ENCODE assay signal across 24 cellular contexts in genomic region chr7:112159346-112159745, GRCh38. TPM values are rescaled to one million over a fixed set of nuclear protein-coding genes. Genes with fewer than 3 reads are reported as not detected.
DNase-seq lines count a peak whose midpoint lies in the region; ATAC-seq, FAIRE-seq and TF ChIP-seq lines count a peak whose summit lies in the region.
"Had no signal": no experiment of that assay in that cellular context is flagged by ENCODE, and none has a peak within 500 bp of the region (broad histone marks: within the 10 kb centered on the region; RNA-seq: fewer than 3 reads in every experiment).

No MANE protein-coding gene starts in this region.

- H4K91ac ChIP-seq in neuronal stem cell (ENCODE audit: low read depth, low read length, poor library complexity): no peak overlapping the region

- no peaks in the 10 kb centered on the region for H3K9me2 ChIP-seq in OCI-LY1 (ENCODE audit: low read depth, low read length)

- POLR2A ChIA-PET in HEK293 (lab: Yijun Ruan, JAX) (no interaction called here), K562 (lab: Yijun Ruan, JAX) (no interaction called here), RWPE1 (lab: Yijun Ruan, JAX; ENCODE audit: low non-redundant PET) (no interaction called here)

- H2BK120ac ChIP-seq in neuronal stem cell (ENCODE audit: low read depth, low read length): no peak overlapping the region

- no peaks in the 10 kb centered on the region for H3K9me1 ChIP-seq in K562 (ENCODE audit: control insufficient read depth, insufficient read depth, low read length)

- no peaks in the 10 kb centered on the region for H3K9me3 Mint-ChIP-seq in progenitor cell of endocrine pancreas (ENCODE audit: low read depth)
- H3K9me3 Mint-ChIP-seq: activated CD4-positive, alpha-beta memory T cell treated with anti-CD3 and anti-CD28 coated beads, Interleukin-2, amount 10 ng/mL, durations not matched to agents 7 days and 5 days; activated naive CD4-positive, alpha-beta T cell treated with anti-CD3 and anti-CD28 coated beads for 36 hours; mesothelial cell of epicardium; nephron progenitor cell; stimulated activated effector memory CD8-positive, alpha-beta T cell treated with anti-CD3 and anti-CD28 coated beads, Interleukin-12 subunit alpha, Interleukin-12 subunit beta, amount 100 ng/mL, for 72 hours; T-cell had no signal

- no TSS peak for BruUV-seq in K562 (replicated peaks; lab: Mats Ljungman, UMichigan)

- intact Hi-C loops in K562 (cut with micrococcal nuclease): no loop called here

- H3K27me3 Mint-ChIP-seq in progenitor cell of endocrine pancreas: peaks cover 15% of the 10 kb centered on the region

- no peak overlapping the region for H2BK12ac ChIP-seq in neuronal stem cell (ENCODE audit: low read length)

- H4K20me1 ChIP-seq in OCI-LY1 (ENCODE audit: insufficient read depth, low read length) (no peaks in the 10 kb centered on the region), K562 (replicated peaks; ENCODE audit: control insufficient read depth, insufficient read depth, low read length) (no peaks in the 10 kb centered on the region)

- TF ChIP-seq CTCF in HEK293 (tag by site-specific recombination; IDR thresholded peaks at IDR 0.05) (no peak), OCI-LY1 (IDR thresholded peaks at IDR 0.05; ENCODE audit: low read length) (no peak), K562 (IDR thresholded peaks at IDR 0.05 in 2 of 3, conservative IDR thresholded peaks at IDR 0.05 in 1 of 3; ENCODE audit: insufficient read depth in 2 of 3, low read depth in 1 of 3, low read length in 3 of 3) (no peak), progenitor cell of endocrine pancreas (IDR thresholded peaks at IDR 0.05; ENCODE audit: unreplicated experiment) (no peak), GM20000 (IDR thresholded peaks at IDR 0.05; ENCODE audit: extremely low read depth, missing control alignments) (no peak), RWPE1 (conservative IDR thresholded peaks at IDR 0.05; ENCODE audit: low read depth) (no peak)

- no peak for TF ChIP-seq RAD21 in K562 (CRISPR knock-in tag; conservative IDR thresholded peaks at IDR 0.05 in 1 of 2, IDR thresholded peaks at IDR 0.05 in 1 of 2)

- H2AK5ac ChIP-seq in neuronal stem cell (ENCODE audit: low read depth, low read length): no peak overlapping the region

- H3K23ac ChIP-seq in neuronal stem cell (ENCODE audit: low read depth, low read length, poor library complexity): no peak overlapping the region

- no peak overlapping the region for H3K4me3 Mint-ChIP-seq in progenitor cell of endocrine pancreas (ENCODE audit: low read depth)
- H3K4me3 Mint-ChIP-seq: activated CD4-positive, alpha-beta memory T cell treated with anti-CD3 and anti-CD28 coated beads, Interleukin-2, amount 10 ng/mL, durations not matched to agents 7 days and 5 days; activated naive CD4-positive, alpha-beta T cell treated with anti-CD3 and anti-CD28 coated beads for 36 hours; mesothelial cell of epicardium; stimulated activated effector memory CD8-positive, alpha-beta T cell treated with anti-CD3 and anti-CD28 coated beads, Interleukin-12 subunit alpha, Interleukin-12 subunit beta, amount 100 ng/mL, for 72 hours; T-cell had no signal

- H2BK5ac ChIP-seq in neuronal stem cell (ENCODE audit: low read length): no peak overlapping the region

- CTCF ChIA-PET in HEK293 (lab: Yijun Ruan, JAX): no interaction called here
- CTCF ChIA-PET in K562 (lab: Yijun Ruan, JAX; ENCODE audit: low intra/inter-chr PET ratio): no interaction called here
- CTCF ChIA-PET in RWPE1 (lab: Yijun Ruan, JAX): no interaction called here

- H2BK15ac ChIP-seq in neuronal stem cell (ENCODE audit: low read length): no peak overlapping the region

- no peak for FAIRE-seq in K562 (lab: Jason Lieb, UNC)
- FAIRE-seq: GM12891, GM19239 had no signal

- no peak overlapping the region for H4K8ac ChIP-seq in neuronal stem cell (ENCODE audit: low read depth, low read length)

- H3K27me3 ChIP-seq in OCI-LY1 (ENCODE audit: insufficient read depth, low read length) (no peaks in the 10 kb centered on the region), K562 (ENCODE audit: control insufficient read depth in 2 of 2, insufficient read depth in 2 of 2, low read length in 2 of 2) (peaks cover 0 to 5% of the 10 kb centered on the region in 2 experiments; a peak in 1 of 5 replicates), neuronal stem cell (ENCODE audit: control insufficient read depth in 3 of 3, insufficient read depth in 3 of 3, low read depth in 1 of 3, low read length in 3 of 3) (no peaks in the 10 kb centered on the region)
- H3K27me3 ChIP-seq: cardiac muscle cell, foreskin keratinocyte had no signal

- no peak overlapping the region for H2AFZ ChIP-seq in OCI-LY1 (ENCODE audit: low read length)
- no peak overlapping the region for H2AFZ ChIP-seq in K562 (ENCODE audit: low read depth, low read length)
- H2AFZ ChIP-seq in neuronal stem cell (ENCODE audit: low read length): no peak overlapping the region

- no peak for ATAC-seq in K562
- ATAC-seq: Right ventricle myocardium inferior; stimulated activated effector memory CD8-positive, alpha-beta T cell treated with anti-CD3 and anti-CD28 coated beads, Interleukin-12 subunit alpha, Interleukin-12 subunit beta, amount 100 ng/mL, for 72 hours; T-cell had no signal

- WGBS in K562 (ENCODE audit: insufficient coverage, low coverage, missing lambda C conversion rate): under 1% methylated on average over 8 of the region's 8 CpGs
- no CpG with 5 or more reads among the region's 8 CpGs for WGBS in neuronal stem cell (ENCODE audit: extremely low coverage in 2 of 2, insufficient read length in 2 of 2, insufficient replicate concordance in 1 of 2), 2 donors

- no peak for TF ChIP-seq POLR2A in K562 (conservative IDR thresholded peaks at IDR 0.05)

- peak overlapping the region; percentile 3; the same call in 1 of the 2 replicates for H3K4me2 ChIP-seq in OCI-LY1 (ENCODE audit: low read length)
- H3K4me2 ChIP-seq in K562 (ENCODE audit: insufficient read depth, low read length): no peak overlapping the region
- H3K4me2 ChIP-seq in neuronal stem cell (ENCODE audit: insufficient read depth, low read length, poor library complexity, severe bottlenecking): no peak overlapping the region

- H3K4me1 ChIP-seq in HEK293 (ENCODE audit: control insufficient read depth, insufficient read depth, low read length) (peaks cover 35% of the 10 kb centered on the region), OCI-LY1 (ENCODE audit: insufficient read depth, low read length, severe bottlenecking) (peaks cover 4% of the 10 kb centered on the region), K562 (replicated peaks in 1 of 2; ENCODE audit: control insufficient read depth in 2 of 2, insufficient read depth in 2 of 2, low read length in 2 of 2) (no peaks in the 10 kb centered on the region), neuronal stem cell (ENCODE audit: control insufficient read depth in 2 of 2, insufficient read depth in 1 of 2, low read depth in 1 of 2, low read length in 2 of 2) (peaks cover 19 to 42% of the 10 kb centered on the region in 2 donors)

- H3K4me3 ChIP-seq in HEK293 (ENCODE audit: low read depth, low read length) (no peak overlapping the region), OCI-LY1 (ENCODE audit: low read depth, low read length, poor library complexity, severe bottlenecking) (no peak overlapping the region), K562 (no peak overlapping the region), neuronal stem cell (ENCODE audit: low read length in 2 of 2) (no peak overlapping the region)
- H3K4me3 ChIP-seq: cardiac muscle cell had no signal

- H3K14ac ChIP-seq in neuronal stem cell (ENCODE audit: low read length): no peak overlapping the region

- in situ Hi-C loops in K562 (cut with MboI): no loop called here

- no peak for TF ChIP-seq EP300 in K562 (IDR thresholded peaks at IDR 0.05; ENCODE audit: low read length)

- H3K4ac ChIP-seq in neuronal stem cell (ENCODE audit: low read length): no peak overlapping the region

- H3K27ac Mint-ChIP-seq in progenitor cell of endocrine pancreas: peak overlapping the region; percentile 9
- H3K27ac Mint-ChIP-seq: activated CD4-positive, alpha-beta memory T cell treated with anti-CD3 and anti-CD28 coated beads, Interleukin-2, amount 10 ng/mL, durations not matched to agents 7 days and 5 days; activated naive CD4-positive, alpha-beta T cell treated with anti-CD3 and anti-CD28 coated beads for 36 hours; stimulated activated effector memory CD8-positive, alpha-beta T cell treated with anti-CD3 and anti-CD28 coated beads, Interleukin-12 subunit alpha, Interleukin-12 subunit beta, amount 100 ng/mL, for 72 hours; T-cell had no signal

- H3K9me3 ChIP-seq in HEK293 (ENCODE audit: control insufficient read depth, insufficient read depth, low read depth, low read length) (no peaks in the 10 kb centered on the region), OCI-LY1 (ENCODE audit: low read length) (no peaks in the 10 kb centered on the region), K562 (replicated peaks; ENCODE audit: control insufficient read depth, insufficient read depth, low read depth, low read length) (no peaks in the 10 kb centered on the region), neuronal stem cell (replicated peaks in 1 of 2; ENCODE audit: control insufficient read depth in 2 of 2, insufficient read depth in 1 of 2, low read depth in 1 of 2, low read length in 2 of 2) (no peaks in the 10 kb centered on the region)

- H3K36me3 Mint-ChIP-seq in progenitor cell of endocrine pancreas (ENCODE audit: insufficient read depth): peaks cover 1% of the 10 kb centered on the region
- H3K36me3 Mint-ChIP-seq: mesothelial cell of epicardium; stimulated activated effector memory CD8-positive, alpha-beta T cell treated with anti-CD3 and anti-CD28 coated beads, Interleukin-12 subunit alpha, Interleukin-12 subunit beta, amount 100 ng/mL, for 72 hours; T-cell had no signal

- peaks cover 49% of the 10 kb centered on the region for H3K4me1 Mint-ChIP-seq in progenitor cell of endocrine pancreas (ENCODE audit: low read depth)
- H3K4me1 Mint-ChIP-seq: activated CD4-positive, alpha-beta memory T cell treated with anti-CD3 and anti-CD28 coated beads, Interleukin-2, amount 10 ng/mL, durations not matched to agents 7 days and 5 days; stimulated activated effector memory CD8-positive, alpha-beta T cell treated with anti-CD3 and anti-CD28 coated beads, Interleukin-12 subunit alpha, Interleukin-12 subunit beta, amount 100 ng/mL, for 72 hours; T-cell had no signal

- H3K18ac ChIP-seq in neuronal stem cell (ENCODE audit: low read length): no peak overlapping the region

- H3K36me3 ChIP-seq in HEK293 (ENCODE audit: control insufficient read depth in 2 of 2, insufficient read depth in 1 of 2, low read length in 2 of 2): no peaks in the 10 kb centered on the region
- H3K36me3 ChIP-seq in OCI-LY1 (ENCODE audit: insufficient read depth, low read length): no peaks in the 10 kb centered on the region
- no peaks in the 10 kb centered on the region for H3K36me3 ChIP-seq in K562 (ENCODE audit: control insufficient read depth, insufficient read depth, low read length)
- H3K36me3 ChIP-seq in neuronal stem cell (replicated peaks in 1 of 2; ENCODE audit: control insufficient read depth in 2 of 2, insufficient read depth in 2 of 2, low read length in 2 of 2): no peaks in the 10 kb centered on the region
- H3K36me3 ChIP-seq: cardiac muscle cell had no signal

- H3K27ac ChIP-seq in HEK293 (ENCODE audit: extremely low read depth, low read depth, low read length): no peak overlapping the region
- no peak overlapping the region for H3K27ac ChIP-seq in OCI-LY1 (ENCODE audit: low read depth, low read length, poor library complexity, severe bottlenecking)
- H3K27ac ChIP-seq in K562 (ENCODE audit: extremely low read depth, low read depth, low read length): no peak overlapping the region
- H3K27ac ChIP-seq in RWPE1: no peak overlapping the region
- H3K27ac ChIP-seq in neuronal stem cell (replicated peaks; ENCODE audit: low read length): no peak overlapping the region
- H3K27ac ChIP-seq: cardiac muscle cell, foreskin keratinocyte had no signal

- no peaks in the 10 kb centered on the region for H3F3A ChIP-seq in OCI-LY1 (ENCODE audit: insufficient read depth, low read length)

- H3K9ac ChIP-seq in OCI-LY1 (ENCODE audit: low read length) (no peak overlapping the region), K562 (ENCODE audit: insufficient read depth in 1 of 2, low read depth in 2 of 2, low read length in 2 of 2) (no peak overlapping the region), neuronal stem cell (ENCODE audit: low read depth, low read length, poor library complexity) (no peak overlapping the region)

- DNase-seq in K562 (ENCODE audit: extremely low read depth in 1 of 4, low spot score in 3 of 4): no peak
- DNase-seq in progenitor cell of endocrine pancreas (ENCODE audit: low spot score, unreplicated experiment): no peak
- no peak for DNase-seq in GM20000 (ENCODE audit: low spot score)
- no peak for DNase-seq in RWPE1 (ENCODE audit: low spot score)
- no peak for DNase-seq in neuronal stem cell (ENCODE audit: low spot score)
- no peak for DNase-seq in activated gamma-delta T cell (lab: John Stamatoyannopoulos, UW)
- DNase-seq: activated CD4-positive, alpha-beta memory T cell treated with anti-CD3 and anti-CD28 coated beads, Interleukin-2, amount 10 ng/mL, durations not matched to agents 7 days and 5 days; activated naive CD4-positive, alpha-beta T cell treated with anti-CD3 and anti-CD28 coated beads for 36 hours; erythroblast; NCI-H1048; NCI-H2081 treated with DMSO at 0.1 percent for 48 hours; NCI-H446; nephron progenitor cell; NK-92 treated with Interleukin-12 subunit alpha and Interleukin-12 subunit beta, amount 100 ng/mL, for 24 hours; T-cell had no signal

- H3K79me1 ChIP-seq in neuronal stem cell (ENCODE audit: low read depth, low read length): no peaks in the 10 kb centered on the region

- H3K79me2 ChIP-seq in OCI-LY1 (ENCODE audit: insufficient read depth, low read length): no peaks in the 10 kb centered on the region
- no peaks in the 10 kb centered on the region for H3K79me2 ChIP-seq in K562 (ENCODE audit: control insufficient read depth, insufficient read depth, low read length)

RNA-seq across cellular contexts. Expression of gene DOCK4, which starts 46.9 kb away (rescaled TPM):
- total RNA-seq in K562 (2011; cell fraction: chromatin; rRNA removed; ENCODE audit: low replicate concordance): 15.9 and 23.4 TPM in 2 replicates
- 3.8 and 8.0 TPM in 2 replicates for total RNA-seq in K562 (2011; cell fraction: nucleolus; rRNA removed)
- 10.6 and 11.6 TPM in 2 replicates for total RNA-seq in K562 (2011; cell fraction: nucleoplasm; rRNA removed)
- total RNA-seq in K562 (2014; rRNA removed): 1.5 and 2.0 TPM in 2 replicates
- total RNA-seq in K562 (2014; rRNA removed; fragmentation: Illumina TruSeq; extraction: Trizol): 2.1 and 2.3 TPM in 2 replicates
- total RNA-seq in K562 (2015; rRNA removed; fragmentation: Illumina TruSeq; extraction: Trizol): 1.7 and 2.1 TPM in 2 replicates
- total RNA-seq in K562 (2021): 3.8 and 4.9 TPM in 2 replicates
- 3.7 and 5.7 TPM in 2 replicates for polyA plus RNA-seq in K562 (2011; rRNA removed)
- 1.2 and 1.7 TPM in 2 replicates for polyA plus RNA-seq in K562 (2011; cell fraction: cytosol; rRNA removed)
- 18.4 and 29.9 TPM in 2 replicates for polyA plus RNA-seq in K562 (2011; cell fraction: nucleus; rRNA removed)
- 1.9 and 2.4 TPM in 2 replicates for polyA plus RNA-seq in K562 (2012)
- 1.8 and 2.9 TPM in 2 replicates for polyA plus RNA-seq in K562 (2014; fragmentation: Illumina TruSeq; extraction: Trizol)
- under 1 TPM; 0.42 to 0.45 TPM for polyA plus RNA-seq in K562 (2014; fragmentation: Nextera tagmentation; extraction: Ambion mirVana)
- polyA plus RNA-seq in K562 (2014; rRNA removed): 3.3 and 3.8 TPM in 2 replicates
- 4.3 and 6.8 TPM in 2 replicates for polyA minus RNA-seq in K562 (2011; rRNA and poly(A)+ RNA removed)
- 1.1 and 1.2 TPM in 2 replicates for polyA minus RNA-seq in K562 (2011; cell fraction: cytosol; rRNA and poly(A)+ RNA removed)
- 10.6 and 13.5 TPM in 2 replicates for polyA minus RNA-seq in K562 (2011; cell fraction: nucleus; rRNA and poly(A)+ RNA removed)
- total RNA-seq in progenitor cell of endocrine pancreas: 28.8 and 33.8 TPM in 2 replicates
- polyA plus RNA-seq in neuronal stem cell (2013, experiment 1 of 2): 4.6 TPM
- polyA plus RNA-seq in neuronal stem cell (2013, experiment 2 of 2): 4.5 TPM

RNA-seq across cellular contexts. Expression of gene ZNF277, which starts 47.1 kb away (rescaled TPM):
- 7.6 and 23.6 TPM in 2 replicates for total RNA-seq in K562 (2011; cell fraction: chromatin; rRNA removed; ENCODE audit: low replicate concordance)
- 11.6 and 14.0 TPM in 2 replicates for total RNA-seq in K562 (2011; cell fraction: nucleolus; rRNA removed)
- 13.6 and 16.2 TPM in 2 replicates for total RNA-seq in K562 (2011; cell fraction: nucleoplasm; rRNA removed)
- total RNA-seq in K562 (2014; rRNA removed) (14.3 and 18.8 TPM in 2 replicates), K562 (2014; rRNA removed; fragmentation: Illumina TruSeq; extraction: Trizol) (33.5 and 42.0 TPM in 2 replicates), K562 (2015; rRNA removed; fragmentation: Illumina TruSeq; extraction: Trizol) (27.6 and 29.5 TPM in 2 replicates), K562 (2021) (18.5 and 20.3 TPM in 2 replicates), progenitor cell of endocrine pancreas (24.3 and 25.9 TPM in 2 replicates)
- polyA plus RNA-seq in K562 (2011; rRNA removed) (25.0 and 28.7 TPM in 2 replicates), K562 (2014; fragmentation: Illumina TruSeq; extraction: Trizol) (29.4 and 29.8 TPM in 2 replicates), K562 (2014; fragmentation: Nextera tagmentation; extraction: Ambion mirVana) (10 to 100 TPM; 27.4 to 27.7 TPM), K562 (2014; rRNA removed) (19.3 and 20.7 TPM in 2 replicates)
- polyA plus RNA-seq in K562 (2011; cell fraction: cytosol; rRNA removed): 3.1 and 9.3 TPM in 2 replicates
- 4.4 and 7.7 TPM in 2 replicates for polyA plus RNA-seq in K562 (2011; cell fraction: nucleus; rRNA removed)
- 16.5 and 55.5 TPM in 2 replicates for polyA plus RNA-seq in K562 (2012)
- polyA minus RNA-seq in K562 (2011; rRNA and poly(A)+ RNA removed): 31.5 and 38.3 TPM in 2 replicates
- 18.6 and 19.1 TPM in 2 replicates for polyA minus RNA-seq in K562 (2011; cell fraction: cytosol; rRNA and poly(A)+ RNA removed)
- polyA minus RNA-seq in K562 (2011; cell fraction: nucleus; rRNA and poly(A)+ RNA removed): 17.2 and 19.0 TPM in 2 replicates
- polyA plus RNA-seq in neuronal stem cell (2013, experiment 1 of 2): 26.6 TPM
- polyA plus RNA-seq in neuronal stem cell (2013, experiment 2 of 2): 30.4 TPM
